In genomic region chr20:49704932-49705336, GRCh38 we compare ENCODE assay signal across 16 cellular contexts. TPM values are rescaled to one million over a fixed set of nuclear protein-coding genes. Genes with fewer than 3 reads are reported as not detected.
DNase-seq lines count a peak whose midpoint lies in the region; ATAC-seq and TF ChIP-seq lines count a peak whose summit lies in the region.
"Had no signal": no experiment of that assay in that cellular context is flagged by ENCODE, and none has a peak within 500 bp of the region (broad histone marks: within the 10 kb centered on the region; RNA-seq: fewer than 3 reads in every experiment).

No MANE protein-coding gene starts in this region.

- peaks cover 46% of the 10 kb centered on the region for H3K4me1 ChIP-seq in HUES64 (ENCODE audit: insufficient read depth, low read length)

- no peaks in the 10 kb centered on the region for H3K36me3 Mint-ChIP-seq in CD4-positive, alpha-beta T cell (ENCODE audit: low read depth)
- H3K36me3 Mint-ChIP-seq in natural killer cell treated with Interleukin-12 subunit alpha and Interleukin-12 subunit beta and Interleukin-15 and Interleukin-18, amount 100 ng/mL, for 72 hours: no peaks in the 10 kb centered on the region
- no peaks in the 10 kb centered on the region for H3K36me3 Mint-ChIP-seq in mesothelial cell of epicardium

- H3K4me3 ChIP-seq in HUES64 (ENCODE audit: low read length): no peak overlapping the region
- H3K4me3 ChIP-seq: BLaER1 had no signal

- H3K27me3 ChIP-seq in CD4-positive, alpha-beta T cell (ENCODE audit: control insufficient read depth, insufficient read depth, low read length): no peaks in the 10 kb centered on the region
- no peaks in the 10 kb centered on the region for H3K27me3 ChIP-seq in HUES64 (ENCODE audit: insufficient read depth, low read length)
- H3K27me3 ChIP-seq: BLaER1 had no signal

- CTCF ChIA-PET in CD4-positive, alpha-beta T cell (lab: Charles Lee): interaction anchor here (1.0 kb wide), 1 partner anchor 11 kb away, joined by 3 read pairs; no protein-coding TSS in a partner anchor

- H3K4me3 Mint-ChIP-seq in CD4-positive, alpha-beta T cell: no peak overlapping the region
- peak overlapping the region; percentile 68 for H3K4me3 Mint-ChIP-seq in natural killer cell treated with Interleukin-12 subunit alpha and Interleukin-12 subunit beta and Interleukin-15 and Interleukin-18, amount 100 ng/mL, for 72 hours
- H3K4me3 Mint-ChIP-seq in mesothelial cell of epicardium: no peak overlapping the region

- H3K9me3 ChIP-seq in CD4-positive, alpha-beta T cell (ENCODE audit: control insufficient read depth, low read length): no peaks in the 10 kb centered on the region
- no peaks in the 10 kb centered on the region for H3K9me3 ChIP-seq in HUES64 (ENCODE audit: insufficient read depth, low read depth, low read length)
- H3K9me3 ChIP-seq: BLaER1 had no signal

- ATAC-seq in CD4-positive, alpha-beta T cell (ENCODE audit: poor library complexity): no peak
- ATAC-seq in natural killer cell treated with Interleukin-12 subunit alpha and Interleukin-12 subunit beta and Interleukin-15 and Interleukin-18, amount 100 ng/mL, for 72 hours: no peak

- H3K27ac Mint-ChIP-seq in CD4-positive, alpha-beta T cell: peak overlapping the region; percentile 45
- peak overlapping the region; percentile 69 to 76 for H3K27ac Mint-ChIP-seq in natural killer cell treated with Interleukin-12 subunit alpha and Interleukin-12 subunit beta and Interleukin-15 and Interleukin-18, amount 100 ng/mL, for 72 hours
- H3K27ac Mint-ChIP-seq in mesothelial cell of epicardium: no peak overlapping the region

- intact Hi-C loops in CD4-positive, alpha-beta T cell (cut with DNase I, micrococcal nuclease): no loop called here

- no peak overlapping the region for H3K27ac ChIP-seq in CD4-positive, alpha-beta T cell (ENCODE audit: low read depth, low read length)
- H3K27ac ChIP-seq in HUES64 (ENCODE audit: low read depth, low read length): 0 out of 2 replicates have a peak overlapping the region, but pooled peaks have one; percentile 25
- H3K27ac ChIP-seq: BLaER1 had no signal

- no peak overlapping the region for H3K9ac ChIP-seq in HUES64 (ENCODE audit: low read depth, low read length)
- H3K9ac ChIP-seq: BLaER1 had no signal

- H3K4me1 Mint-ChIP-seq in CD4-positive, alpha-beta T cell (ENCODE audit: low read depth): peaks cover 46% of the 10 kb centered on the region
- peaks cover 50 to 57% of the 10 kb centered on the region in 2 donors for H3K4me1 Mint-ChIP-seq in natural killer cell treated with Interleukin-12 subunit alpha and Interleukin-12 subunit beta and Interleukin-15 and Interleukin-18, amount 100 ng/mL, for 72 hours (ENCODE audit: low read depth in 2 of 2)
- peaks cover 45% of the 10 kb centered on the region for H3K4me1 Mint-ChIP-seq in mesothelial cell of epicardium

- TF ChIP-seq CTCF in CD4-positive, alpha-beta T cell (IDR thresholded peaks at IDR 0.05): no peak
- TF ChIP-seq CTCF in mesothelial cell of epicardium (IDR thresholded peaks at IDR 0.05; ENCODE audit: unreplicated experiment): no peak

- 100% methylated on average over 1 of the region's 1 CpG for WGBS in HUES64

- H3K27me3 Mint-ChIP-seq in CD4-positive, alpha-beta T cell: no peaks in the 10 kb centered on the region
- no peaks in the 10 kb centered on the region for H3K27me3 Mint-ChIP-seq in natural killer cell treated with Interleukin-12 subunit alpha and Interleukin-12 subunit beta and Interleukin-15 and Interleukin-18, amount 100 ng/mL, for 72 hours
- no peaks in the 10 kb centered on the region for H3K27me3 Mint-ChIP-seq in mesothelial cell of epicardium (ENCODE audit: low read depth)

- H3K36me3 ChIP-seq in HUES64 (ENCODE audit: insufficient read depth, low read length): 0 out of 2 replicates have a peak, but pooled peaks cover 3% of the 10 kb centered on the region
- H3K36me3 ChIP-seq: BLaER1 had no signal

- no peaks in the 10 kb centered on the region for H3K9me3 Mint-ChIP-seq in CD4-positive, alpha-beta T cell
- H3K9me3 Mint-ChIP-seq in natural killer cell treated with Interleukin-12 subunit alpha and Interleukin-12 subunit beta and Interleukin-15 and Interleukin-18, amount 100 ng/mL, for 72 hours: no peaks in the 10 kb centered on the region
- no peaks in the 10 kb centered on the region for H3K9me3 Mint-ChIP-seq in mesothelial cell of epicardium

- DNase-seq in CD4-positive, alpha-beta T cell: no peak
- DNase-seq in RPMI8226 (peak; percentile 57), mesothelial cell of epicardium (ENCODE audit: low spot score in 2 of 2, unreplicated experiment in 2 of 2) (no peak), NCI-H1092 treated with DMSO at 0.1 percent for 48 hours (lab: John Stamatoyannopoulos, UW) (no peak)
- no peak for DNase-seq in natural killer cell treated with Interleukin-12 subunit alpha and Interleukin-12 subunit beta and Interleukin-15 and Interleukin-18, amount 100 ng/mL, for 72 hours (ENCODE audit: low spot score)
- DNase-seq in stimulated activated CD4-positive, alpha-beta T cell treated with anti-CD3 and anti-CD28 coated beads, Interleukin-12 subunit alpha, Interleukin-12 subunit beta, amount 100 ng/mL, for 4 hours: no peak
- DNase-seq in activated CD4-positive, alpha-beta T cell treated with anti-CD3 and anti-CD28 coated beads for 48 hours: no peak
- DNase-seq: activated CD4-positive, CD25-positive, alpha-beta regulatory T cell; aorta; EL; NCI-H345; Right ventricle myocardium superior; stimulated activated CD4-positive, alpha-beta T cell treated with anti-CD3 and anti-CD28 coated beads, Interleukin-2, amount 100 ng/mL, for 48 hours; stimulated activated naive CD4-positive, alpha-beta T cell treated with Interleukin-2 at 50 U/mL for 16 hours had no signal

- POLR2A ChIA-PET in CD4-positive, alpha-beta T cell (lab: Charles Lee): no interaction called here

RNA-seq across cellular contexts. Expression of gene B4GALT5, which starts 8.7 kb away (rescaled TPM):
- 1 to 10 TPM; 3.1 to 3.2 TPM for total RNA-seq in CD4-positive, alpha-beta T cell
- 37.2 TPM for polyA plus RNA-seq in HUES64 (2013, experiment 1 of 2)
- 38.5 TPM for polyA plus RNA-seq in HUES64 (2013, experiment 2 of 2)
- total RNA-seq in natural killer cell treated with Interleukin-12 subunit alpha and Interleukin-12 subunit beta and Interleukin-15 and Interleukin-18, amount 100 ng/mL, for 72 hours: 10 to 100 TPM; 62.1 to 74.9 TPM
- total RNA-seq in mesothelial cell of epicardium: 52.6 to 53.8 TPM (median 52.6 TPM) in 3 replicates

Comparison
In these comparisons a context has a peak if more than half of its experiments do, and no peak if none do; other contexts are left out.
1. RNA of gene B4GALT5, which starts 8.7 kb away (total RNA-seq): 62.1 to 74.9 TPM in natural killer cell treated with Interleukin-12 subunit alpha and Interleukin-12 subunit beta and Interleukin-15 and Interleukin-18, amount 100 ng/mL, for 72 hours and 52.6 to 53.8 TPM in mesothelial cell of epicardium; 3.1 to 3.2 TPM in CD4-positive, alpha-beta T cell; every median in the first group is over 10 times any median in the second.